11 cellular contexts compared by ENCODE assay signal in genomic region chr19:45913874-45914830, GRCh38. TPM values are rescaled to one million over a fixed set of nuclear protein-coding genes. Genes with fewer than 3 reads are reported as not detected.
DNase-seq lines count a peak whose midpoint lies in the region; ATAC-seq, FAIRE-seq and TF ChIP-seq lines count a peak whose summit lies in the region.
"Had no signal": no experiment of that assay in that cellular context is flagged by ENCODE, and none has a peak within 500 bp of the region (broad histone marks: within the 10 kb centered on the region; RNA-seq: fewer than 3 reads in every experiment).

Gene NANOS2 (minus strand): TSS chr19:45914778. CDS start chr19:45914693, 85 bp downstream.

- DNase-seq in ELR (ENCODE audit: low read depth) (peak; percentile 50), HFFc6 (no peak), astrocyte (ENCODE audit: low read depth) (no peak), HepG2 (ENCODE audit: low spot score) (peak; percentile 50), GM20000 (ENCODE audit: low spot score) (no peak)
- DNase-seq: activated CD8-positive, alpha-beta memory T cell treated with anti-CD3 and anti-CD28 coated beads, Interleukin-2, amount 50 U/mL, for 48 hours; stimulated activated CD4-positive, alpha-beta T cell treated with anti-CD3 and anti-CD28 coated beads, Interleukin-1b, Interleukin-23, amount 100 ng/mL, for 48 hours had no signal

- TF ChIP-seq CTCF in HFFc6 (IDR thresholded peaks at IDR 0.05) (peak; percentile 27), astrocyte (IDR thresholded peaks at IDR 0.05; ENCODE audit: insufficient read depth, low read depth, low read length) (no peak), HepG2 (CRISPR knock-in tag; IDR thresholded peaks at IDR 0.05) (peak; percentile 71), GM20000 (IDR thresholded peaks at IDR 0.05; ENCODE audit: extremely low read depth, missing control alignments) (no peak)

- H3K4me1 Mint-ChIP-seq in HFFc6 (ENCODE audit: low read depth) (peaks cover under 1% of the 10 kb centered on the region; the same call in 1 of the 2 replicates), astrocyte (ENCODE audit: low read depth, unreplicated experiment) (no peaks in the 10 kb centered on the region)

- intact Hi-C loops in HepG2 (cut with micrococcal nuclease; ENCODE audit: unreplicated experiment): no loop called here

- no peak within 1 kb of the TSS for H3K27ac ChIP-seq in astrocyte (ENCODE audit: low read depth, low read length)
- no peak within 1 kb of the TSS for H3K27ac ChIP-seq in HepG2 (ENCODE audit: extremely low read length, insufficient read depth, low read length)

- TF ChIP-seq EP300 in HepG2 (IDR thresholded peaks at IDR 0.05; ENCODE audit: low read depth in 2 of 2, low read length in 2 of 2) (no peak), HepG2 (CRISPR knock-in tag; IDR thresholded peaks at IDR 0.05; ENCODE audit: borderline replicate concordance) (no peak)

- H3K36me3 ChIP-seq in astrocyte (ENCODE audit: insufficient read depth, low read length) (no peaks in the 10 kb centered on the region), HepG2 (replicated peaks in 1 of 2; ENCODE audit: control insufficient read depth in 1 of 2, insufficient read depth in 2 of 2, low read length in 2 of 2) (no peaks in the 10 kb centered on the region)

- H3K27ac Mint-ChIP-seq in HFFc6: no peak within 1 kb of the TSS
- peak within 1 kb of the TSS; percentile 53 for H3K27ac Mint-ChIP-seq in astrocyte (ENCODE audit: unreplicated experiment)

- CTCF ChIA-PET in HepG2 (lab: Yijun Ruan, JAX; ENCODE audit: low intra/inter-chr PET ratio, low total read pairs): interaction anchor here (1.0 kb wide), 1 partner anchor 103 kb away, joined by 3 read pairs; no protein-coding TSS in a partner anchor

- peak; percentile 64 for ATAC-seq in HepG2
- no peak for ATAC-seq in GM18907 (IDR thresholded peaks at IDR 0.05; ENCODE audit: unreplicated experiment)
- no peak for ATAC-seq in HG02623 (IDR thresholded peaks at IDR 0.05; ENCODE audit: unreplicated experiment)

- H3K9me3 ChIP-seq in astrocyte (ENCODE audit: insufficient read depth, low read depth, low read length) (no peaks in the 10 kb centered on the region), HepG2 (ENCODE audit: low read length) (no peaks in the 10 kb centered on the region)

- no peaks in the 10 kb centered on the region for H4K20me1 ChIP-seq in astrocyte (ENCODE audit: insufficient read depth, low read length)
- no peaks in the 10 kb centered on the region for H4K20me1 ChIP-seq in HepG2 (ENCODE audit: insufficient read depth, low read length)

- WGBS in HepG2 (ENCODE audit: low lambda C conversion rate): 46% methylated on average over 15 of the region's 44 CpGs

- FAIRE-seq in astrocyte (lab: Jason Lieb, UNC) (no peak), HepG2 (lab: Jason Lieb, UNC) (no peak)
- FAIRE-seq: bronchial epithelial cell had no signal

- peak; percentile 63 for TF ChIP-seq RAD21 in HepG2 (CRISPR knock-in tag; IDR thresholded peaks at IDR 0.05)

- POLR2A ChIA-PET in HepG2 (lab: Yijun Ruan, JAX): interaction anchor here (1.3 kb wide), 1 partner anchor 11 kb away, joined by 3 read pairs; the partner anchor contains the start of gene MYPOP

- H3K36me3 Mint-ChIP-seq in HFFc6 (ENCODE audit: low read depth): no peaks in the 10 kb centered on the region
- no peaks in the 10 kb centered on the region for H3K36me3 Mint-ChIP-seq in astrocyte (ENCODE audit: low read depth, unreplicated experiment)

- H3K9me3 Mint-ChIP-seq in HFFc6 (no peaks in the 10 kb centered on the region), astrocyte (ENCODE audit: unreplicated experiment) (no peaks in the 10 kb centered on the region)

- no peaks in the 10 kb centered on the region for H3K79me2 ChIP-seq in astrocyte (ENCODE audit: insufficient read depth, low read length)
- H3K79me2 ChIP-seq in HepG2 (ENCODE audit: insufficient read depth, low read length): no peaks in the 10 kb centered on the region

- H3K9ac ChIP-seq in astrocyte (ENCODE audit: low read length) (no peak within 1 kb of the TSS), HepG2 (ENCODE audit: insufficient read depth, low read depth, low read length) (no peak within 1 kb of the TSS)

- H3K4me3 Mint-ChIP-seq in HFFc6 (no peak within 1 kb of the TSS), astrocyte (ENCODE audit: unreplicated experiment) (no peak within 1 kb of the TSS)

- no peak within 1 kb of the TSS for H2AFZ ChIP-seq in astrocyte (ENCODE audit: low read depth, low read length)
- no peak within 1 kb of the TSS for H2AFZ ChIP-seq in HepG2 (ENCODE audit: low read length)

- H3K4me3 ChIP-seq in astrocyte (ENCODE audit: insufficient read depth, low read depth, low read length) (no peak within 1 kb of the TSS), HepG2 (replicated peaks in 1 of 3; ENCODE audit: insufficient read depth in 1 of 3, low read depth in 2 of 3, low read length in 3 of 3) (no peak within 1 kb of the TSS)

- peaks cover 7% of the 10 kb centered on the region for H3K27me3 ChIP-seq in astrocyte (ENCODE audit: insufficient read depth, low read length)
- peaks cover 0 to 6% of the 10 kb centered on the region in 2 experiments; a peak in 2 of 5 replicates for H3K27me3 ChIP-seq in HepG2 (ENCODE audit: control insufficient read depth in 1 of 2, insufficient read depth in 2 of 2, low read length in 2 of 2)

- no peak within 1 kb of the TSS for H3K4me2 ChIP-seq in astrocyte (ENCODE audit: low read length)
- no peak within 1 kb of the TSS for H3K4me2 ChIP-seq in HepG2 (ENCODE audit: low read depth, low read length)

- peaks cover 31% of the 10 kb centered on the region for H3K27me3 Mint-ChIP-seq in HFFc6 (ENCODE audit: insufficient read depth)
- H3K27me3 Mint-ChIP-seq in astrocyte (ENCODE audit: low read depth, unreplicated experiment): peaks cover 9% of the 10 kb centered on the region

- no peak for TF ChIP-seq POLR2A in HepG2 (IDR thresholded peaks at IDR 0.05; ENCODE audit: insufficient read depth in 1 of 2, low read depth in 2 of 2, low read length in 2 of 2)

- in situ Hi-C loops in HepG2 (cut with HindIII; ENCODE audit: extremely low pct_ligation_motif_present, low pct_unique_long_range_greater_than_20kb): loop anchor here (10.0 kb wide), 1 partner anchor 91 kb away; no protein-coding TSS in a partner anchor

- no TSS peak for BruUV-seq in HepG2 (replicated peaks; lab: Mats Ljungman, UMichigan)

- H3K4me1 ChIP-seq in astrocyte (ENCODE audit: insufficient read depth, low read length) (no peaks in the 10 kb centered on the region), HepG2 (ENCODE audit: insufficient read depth, low read length) (peaks cover 33% of the 10 kb centered on the region)

TF ChIP-seq in HepG2, 621 proteins besides CTCF, POLR2A, EP300 and RAD21 (continues in another document):
- TF ChIP-seq THAP11 (CRISPR knock-in tag; IDR thresholded peaks at IDR 0.05): peak; percentile 44
- no peak for TF ChIP-seq NFRKB (IDR thresholded peaks at IDR 0.05)
- TF ChIP-seq ZNF501 (CRISPR knock-in tag; IDR thresholded peaks at IDR 0.05): 0 out of 2 replicates have a peak, but pooled peaks have one; percentile 27
- TF ChIP-seq SAP130 (CRISPR knock-in tag; IDR thresholded peaks at IDR 0.05; ENCODE audit: low read depth): peak; percentile 23; the same call in 1 of the 2 replicates
- TF ChIP-seq, protein P1, sequence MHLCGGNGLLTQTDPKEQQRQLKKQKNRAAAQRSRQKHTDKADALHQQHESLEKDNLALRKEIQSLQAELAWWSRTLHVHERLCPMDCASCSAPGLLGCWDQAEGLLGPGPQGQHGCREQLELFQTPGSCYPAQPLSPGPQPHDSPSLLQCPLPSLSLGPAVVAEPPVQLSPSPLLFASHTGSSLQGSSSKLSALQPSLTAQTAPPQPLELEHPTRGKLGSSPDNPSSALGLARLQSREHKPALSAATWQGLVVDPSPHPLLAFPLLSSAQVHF (CRISPR knock-in tag; IDR thresholded peaks at IDR 0.05): no peak
- peak; percentile 49; the same call in 1 of the 2 replicates for TF ChIP-seq ZNF143 (CRISPR knock-in tag; IDR thresholded peaks at IDR 0.05)

RNA-seq across cellular contexts. Expression of gene NANOS2, which starts in this region (rescaled TPM):
- total RNA-seq in HFFc6 (2021; fragmentation: NEBNext Ultra II Directional; extraction: Animal tissue kit (Norgen Biotek cat#: 25700)): not detected
- total RNA-seq in astrocyte: not detected in 2 replicates
- total RNA-seq in HepG2 (2016; rRNA removed; fragmentation: Illumina TruSeq; extraction: Trizol): not detected in 2 replicates
- not detected in 2 replicates for total RNA-seq in HepG2 (2016; cell fraction: cytosol; rRNA removed; fragmentation: Illumina TruSeq; extraction: Trizol; ENCODE audit: low read depth)
- total RNA-seq in HepG2 (2016; cell fraction: insoluble cytoplasmic fraction; rRNA removed; fragmentation: Illumina TruSeq; extraction: Trizol): not detected in 2 replicates
- total RNA-seq in HepG2 (2016; cell fraction: membrane; rRNA removed; fragmentation: Illumina TruSeq; extraction: Trizol): not detected in 2 replicates
- not detected in 2 replicates for total RNA-seq in HepG2 (2016; cell fraction: nucleus; rRNA removed; fragmentation: Illumina TruSeq; extraction: Trizol)
- polyA plus RNA-seq in HepG2 (2011; rRNA removed): not detected in 2 replicates
- not detected in 2 replicates for polyA plus RNA-seq in HepG2 (2011; cell fraction: cytosol; rRNA removed)
- polyA plus RNA-seq in HepG2 (2011; cell fraction: nucleus; rRNA removed): 0.07 TPM in 1 of 2 replicates, not detected in the other
- polyA plus RNA-seq in HepG2 (2012): not detected in 2 replicates
- not detected in 2 replicates for polyA plus RNA-seq in HepG2 (2016; cell fraction: cytosol; fragmentation: Illumina TruSeq; extraction: Trizol; ENCODE audit: low read depth)
- not detected in 2 replicates for polyA plus RNA-seq in HepG2 (2016; cell fraction: insoluble cytoplasmic fraction; fragmentation: Illumina TruSeq; extraction: Trizol; ENCODE audit: low read depth)
- polyA plus RNA-seq in HepG2 (2016; cell fraction: membrane; fragmentation: Illumina TruSeq; extraction: Trizol; ENCODE audit: low read depth): not detected in 2 replicates
- not detected in 2 replicates for polyA plus RNA-seq in HepG2 (2016; cell fraction: nucleus; fragmentation: Illumina TruSeq; extraction: Trizol; ENCODE audit: insufficient read depth, low read depth)
- not detected in 2 replicates for polyA minus RNA-seq in HepG2 (2011; rRNA and poly(A)+ RNA removed; ENCODE audit: low replicate concordance)
- not detected in 2 replicates for polyA minus RNA-seq in HepG2 (2011; cell fraction: cytosol; rRNA and poly(A)+ RNA removed)
- not detected in 2 replicates for polyA minus RNA-seq in HepG2 (2011; cell fraction: nucleus; rRNA and poly(A)+ RNA removed)
- total RNA-seq: bronchial epithelial cell, temporal lobe had no signal

Comparison
In these comparisons a context has a peak if more than half of its experiments do, and no peak if none do; other contexts are left out.
1. Peak in DNase-seq and ATAC-seq in HepG2; RNA of the gene not detected or under 1 TPM.
2. CTCF ChIP-seq: peak in HFFc6 (single experiment) and HepG2 (single experiment); none in astrocyte (single experiment) and GM20000 (single experiment).